ENCODE assay signal across 3 cellular contexts in genomic region chr14:93233078-93233477, GRCh38. TPM values are rescaled to one million over a fixed set of nuclear protein-coding genes. Genes with fewer than 3 reads are reported as not detected.
A peak's percentile ranks its signal among the peaks of the same experiment; 100 is the strongest.
DNase-seq lines count a peak whose midpoint lies in the region; ATAC-seq, FAIRE-seq and TF ChIP-seq lines count a peak whose summit lies in the region.
"Not testable (repeated sequence)": the region's sequence is repeated elsewhere in the genome, so short reads cannot be mapped to it uniquely, and the experiment has no call there.

No MANE protein-coding gene starts in this region.

- H3K27ac ChIP-seq in HEK293 (ENCODE audit: extremely low read depth, low read depth, low read length); K562 (ENCODE audit: extremely low read depth, low read depth, low read length): not testable (repeated sequence)

- 17% methylated on average over 5 of the region's 5 CpGs for WGBS in K562 (ENCODE audit: insufficient coverage, low coverage, missing lambda C conversion rate)

- CTCF ChIA-PET in HEK293 (lab: Yijun Ruan, JAX), result interaction anchor here (0.6 to 1.3 kb wide), 3 partner anchors 281 to 507 kb away, joined by 3 to 5 read pairs (median 3); no protein-coding TSS in a partner anchor
- CTCF ChIA-PET in K562 (lab: Yijun Ruan, JAX; ENCODE audit: low intra/inter-chr PET ratio), result interaction anchor here (0.7 to 1.6 kb wide), 4 partner anchors 74 to 386 kb away, joined by 3 to 7 read pairs (median 4); no protein-coding TSS in a partner anchor

- TF ChIP-seq POLR2A in K562 (conservative IDR thresholded peaks at IDR 0.05), result not testable (repeated sequence)

- DNase-seq in K562 (ENCODE audit: extremely low read depth in 1 of 4, low spot score in 3 of 4); bronchial epithelial cell (ENCODE audit: low read depth): not testable (repeated sequence)

- not testable (repeated sequence) for H3K4me2 ChIP-seq in K562 (ENCODE audit: insufficient read depth, low read length)

- not testable (repeated sequence) for H3K79me2 ChIP-seq in K562 (ENCODE audit: control insufficient read depth, insufficient read depth, low read length)

- POLR2A ChIA-PET in HEK293 (lab: Yijun Ruan, JAX); K562 (lab: Yijun Ruan, JAX): not testable (repeated sequence)

- FAIRE-seq in K562 (lab: Jason Lieb, UNC), result not testable (repeated sequence)
- peak; percentile 13 for FAIRE-seq in bronchial epithelial cell (lab: Jason Lieb, UNC)

- not testable (repeated sequence) for H3K9me3 ChIP-seq in HEK293 (ENCODE audit: control insufficient read depth, insufficient read depth, low read depth, low read length); K562 (replicated peaks; ENCODE audit: control insufficient read depth, insufficient read depth, low read depth, low read length)

- in situ Hi-C loops in K562 (cut with MboI), result not testable (repeated sequence)

- H3K4me1 ChIP-seq in HEK293 (ENCODE audit: control insufficient read depth, insufficient read depth, low read length); K562 (replicated peaks in 1 of 2; ENCODE audit: control insufficient read depth in 2 of 2, insufficient read depth in 2 of 2, low read length in 2 of 2): not testable (repeated sequence)

- H3K9me1 ChIP-seq in K562 (ENCODE audit: control insufficient read depth, insufficient read depth, low read length), result not testable (repeated sequence)

- not testable (repeated sequence) for H2AFZ ChIP-seq in K562 (ENCODE audit: low read depth, low read length)

- not testable (repeated sequence) for TF ChIP-seq EP300 in K562 (IDR thresholded peaks at IDR 0.05; ENCODE audit: low read length)

- H3K36me3 ChIP-seq in HEK293 (ENCODE audit: control insufficient read depth in 2 of 2, insufficient read depth in 1 of 2, low read length in 2 of 2), result peaks cover 6 to 15% of the 10 kb centered on the region in 2 experiments; a peak in 2 of 3 replicates
- not testable (repeated sequence) for H3K36me3 ChIP-seq in K562 (ENCODE audit: control insufficient read depth, insufficient read depth, low read length); bronchial epithelial cell (ENCODE audit: control insufficient read depth, insufficient read depth, low read length)

- not testable (repeated sequence) for TF ChIP-seq CTCF in HEK293 (tag by site-specific recombination; IDR thresholded peaks at IDR 0.05); K562 (IDR thresholded peaks at IDR 0.05 in 2 of 3, conservative IDR thresholded peaks at IDR 0.05 in 1 of 3; ENCODE audit: insufficient read depth in 2 of 3, low read depth in 1 of 3, low read length in 3 of 3); bronchial epithelial cell (IDR thresholded peaks at IDR 0.05; ENCODE audit: insufficient read depth, low read length, severe bottlenecking)

- H4K20me1 ChIP-seq in K562 (replicated peaks; ENCODE audit: control insufficient read depth, insufficient read depth, low read length), result not testable (repeated sequence)

- H3K27me3 ChIP-seq in K562 (ENCODE audit: control insufficient read depth in 2 of 2, insufficient read depth in 2 of 2, low read length in 2 of 2); bronchial epithelial cell (ENCODE audit: control insufficient read depth, insufficient read depth, low read length): not testable (repeated sequence)

- ATAC-seq in K562, result not testable (repeated sequence)

- H3K4me3 ChIP-seq in HEK293 (ENCODE audit: low read depth, low read length); K562; bronchial epithelial cell (ENCODE audit: low read depth, low read length): not testable (repeated sequence)

- not testable (repeated sequence) for TF ChIP-seq RAD21 in K562 (CRISPR knock-in tag; conservative IDR thresholded peaks at IDR 0.05 in 1 of 2, IDR thresholded peaks at IDR 0.05 in 1 of 2)

- BruUV-seq in K562 (replicated peaks; lab: Mats Ljungman, UMichigan), result not testable (repeated sequence)

- intact Hi-C loops in K562 (cut with micrococcal nuclease), result loop anchor here (5.0 to 10.0 kb wide), 2 partner anchors 242 to 384 kb away; no protein-coding TSS in a partner anchor

- not testable (repeated sequence) for H3K9ac ChIP-seq in K562 (ENCODE audit: insufficient read depth in 1 of 2, low read depth in 2 of 2, low read length in 2 of 2)

RNA-seq across cellular contexts. Expression of gene UBR7, which starts 26.0 kb away (rescaled TPM):
- total RNA-seq in K562 (2011; cell fraction: chromatin; rRNA removed; ENCODE audit: low replicate concordance), result 14.0 and 20.3 TPM in 2 replicates
- total RNA-seq in K562 (2011; cell fraction: nucleolus; rRNA removed), result 16.7 and 17.9 TPM in 2 replicates
- total RNA-seq in K562 (2011; cell fraction: nucleoplasm; rRNA removed), result 15.0 and 17.8 TPM in 2 replicates
- total RNA-seq in K562 (2014; rRNA removed) (62.6 and 63.0 TPM in 2 replicates), K562 (2014; rRNA removed; fragmentation: Illumina TruSeq; extraction: Trizol) (33.6 and 35.6 TPM in 2 replicates), K562 (2015; rRNA removed; fragmentation: Illumina TruSeq; extraction: Trizol) (33.1 and 34.4 TPM in 2 replicates), K562 (2021) (31.6 and 34.5 TPM in 2 replicates), bronchial epithelial cell (7.9 and 20.7 TPM in 2 replicates)
- polyA plus RNA-seq in K562 (2011; rRNA removed) (33.1 and 46.7 TPM in 2 replicates), K562 (2014; fragmentation: Illumina TruSeq; extraction: Trizol) (39.0 and 43.8 TPM in 2 replicates), K562 (2014; fragmentation: Nextera tagmentation; extraction: Ambion mirVana) (10 to 100 TPM; 12.5 to 20.0 TPM), K562 (2014; rRNA removed) (31.6 and 33.0 TPM in 2 replicates)
- polyA plus RNA-seq in K562 (2011; cell fraction: cytosol; rRNA removed), result 17.3 and 29.0 TPM in 2 replicates
- polyA plus RNA-seq in K562 (2011; cell fraction: nucleus; rRNA removed), result 21.2 and 22.8 TPM in 2 replicates
- 30.2 and 33.3 TPM in 2 replicates for polyA plus RNA-seq in K562 (2012)
- 39.2 and 54.6 TPM in 2 replicates for polyA minus RNA-seq in K562 (2011; rRNA and poly(A)+ RNA removed)
- polyA minus RNA-seq in K562 (2011; cell fraction: cytosol; rRNA and poly(A)+ RNA removed), result 20.7 and 24.6 TPM in 2 replicates
- polyA minus RNA-seq in K562 (2011; cell fraction: nucleus; rRNA and poly(A)+ RNA removed), result 15.2 and 18.2 TPM in 2 replicates

RNA-seq across cellular contexts. Expression of gene GON7, which starts 26.2 kb away (rescaled TPM):
- total RNA-seq in K562 (2011; cell fraction: chromatin; rRNA removed; ENCODE audit: low replicate concordance), result 3.2 and 7.6 TPM in 2 replicates
- total RNA-seq in K562 (2011; cell fraction: nucleolus; rRNA removed), result 3.8 and 5.3 TPM in 2 replicates
- total RNA-seq in K562 (2011; cell fraction: nucleoplasm; rRNA removed), result 3.8 and 6.9 TPM in 2 replicates
- 26.2 and 32.3 TPM in 2 replicates for total RNA-seq in K562 (2014; rRNA removed)
- 21.1 TPM in 2 replicates for total RNA-seq in K562 (2014; rRNA removed; fragmentation: Illumina TruSeq; extraction: Trizol)
- 28.4 and 28.7 TPM in 2 replicates for total RNA-seq in K562 (2015; rRNA removed; fragmentation: Illumina TruSeq; extraction: Trizol)
- 13.7 and 14.9 TPM in 2 replicates for total RNA-seq in K562 (2021)
- polyA plus RNA-seq in K562 (2011; rRNA removed), result 12.0 and 15.0 TPM in 2 replicates
- 2.3 and 5.3 TPM in 2 replicates for polyA plus RNA-seq in K562 (2011; cell fraction: cytosol; rRNA removed)
- 4.5 and 5.7 TPM in 2 replicates for polyA plus RNA-seq in K562 (2011; cell fraction: nucleus; rRNA removed)
- 20.3 and 23.1 TPM in 2 replicates for polyA plus RNA-seq in K562 (2012)
- polyA plus RNA-seq in K562 (2014; fragmentation: Illumina TruSeq; extraction: Trizol), result 21.1 and 21.5 TPM in 2 replicates
- polyA plus RNA-seq in K562 (2014; fragmentation: Nextera tagmentation; extraction: Ambion mirVana), result 10 to 100 TPM; 23.9 to 26.9 TPM
- 31.4 and 34.0 TPM in 2 replicates for polyA plus RNA-seq in K562 (2014; rRNA removed)
- polyA minus RNA-seq in K562 (2011; rRNA and poly(A)+ RNA removed), result 5.7 and 6.2 TPM in 2 replicates
- polyA minus RNA-seq in K562 (2011; cell fraction: cytosol; rRNA and poly(A)+ RNA removed), result 3.1 and 5.0 TPM in 2 replicates
- 2.6 and 4.8 TPM in 2 replicates for polyA minus RNA-seq in K562 (2011; cell fraction: nucleus; rRNA and poly(A)+ RNA removed)
- 11.6 and 14.5 TPM in 2 replicates for total RNA-seq in bronchial epithelial cell

RNA-seq across cellular contexts. Expression of gene LYSET, which starts 48.0 kb away (rescaled TPM):
- total RNA-seq in K562 (2011; cell fraction: chromatin; rRNA removed; ENCODE audit: low replicate concordance), result 7.4 and 8.7 TPM in 2 replicates
- total RNA-seq in K562 (2011; cell fraction: nucleolus; rRNA removed), result 5.4 and 8.0 TPM in 2 replicates
- total RNA-seq in K562 (2011; cell fraction: nucleoplasm; rRNA removed), result 12.7 and 15.6 TPM in 2 replicates
- total RNA-seq in K562 (2014; rRNA removed) (7.6 and 9.4 TPM in 2 replicates), K562 (2014; rRNA removed; fragmentation: Illumina TruSeq; extraction: Trizol) (14.9 and 16.3 TPM in 2 replicates), K562 (2015; rRNA removed; fragmentation: Illumina TruSeq; extraction: Trizol) (18.3 and 19.2 TPM in 2 replicates), K562 (2021) (15.9 and 20.1 TPM in 2 replicates), bronchial epithelial cell (11.3 and 14.7 TPM in 2 replicates)
- polyA plus RNA-seq in K562 (2011; rRNA removed) (15.6 and 23.6 TPM in 2 replicates), K562 (2014; fragmentation: Illumina TruSeq; extraction: Trizol) (15.6 and 15.8 TPM in 2 replicates), K562 (2014; fragmentation: Nextera tagmentation; extraction: Ambion mirVana) (10 to 100 TPM; 33.6 to 36.6 TPM), K562 (2014; rRNA removed) (7.9 and 11.5 TPM in 2 replicates)
- 9.4 and 11.3 TPM in 2 replicates for polyA plus RNA-seq in K562 (2011; cell fraction: cytosol; rRNA removed)
- 13.6 and 14.2 TPM in 2 replicates for polyA plus RNA-seq in K562 (2011; cell fraction: nucleus; rRNA removed)
- polyA plus RNA-seq in K562 (2012), result 20.0 and 28.3 TPM in 2 replicates
- polyA minus RNA-seq in K562 (2011; rRNA and poly(A)+ RNA removed), result 7.2 and 8.0 TPM in 2 replicates
- 3.5 TPM in 1 of 2 replicates, not detected in the other for polyA minus RNA-seq in K562 (2011; cell fraction: cytosol; rRNA and poly(A)+ RNA removed)
- polyA minus RNA-seq in K562 (2011; cell fraction: nucleus; rRNA and poly(A)+ RNA removed), result 3.0 and 6.1 TPM in 2 replicates

RNA-seq across cellular contexts. Expression of gene MOAP1, which starts 48.4 kb away (rescaled TPM):
- total RNA-seq in K562 (2011; cell fraction: chromatin; rRNA removed; ENCODE audit: low replicate concordance), result 6.4 and 7.2 TPM in 2 replicates
- total RNA-seq in K562 (2011; cell fraction: nucleolus; rRNA removed), result 6.2 and 8.7 TPM in 2 replicates
- 9.8 and 11.3 TPM in 2 replicates for total RNA-seq in K562 (2011; cell fraction: nucleoplasm; rRNA removed)
- total RNA-seq in K562 (2014; rRNA removed), result 5.8 and 7.2 TPM in 2 replicates
- 7.4 and 7.9 TPM in 2 replicates for total RNA-seq in K562 (2014; rRNA removed; fragmentation: Illumina TruSeq; extraction: Trizol)
- total RNA-seq in K562 (2015; rRNA removed; fragmentation: Illumina TruSeq; extraction: Trizol), result 5.2 and 6.0 TPM in 2 replicates
- 6.6 and 6.7 TPM in 2 replicates for total RNA-seq in K562 (2021)
- 10.4 and 14.4 TPM in 2 replicates for polyA plus RNA-seq in K562 (2011; rRNA removed)
- polyA plus RNA-seq in K562 (2011; cell fraction: cytosol; rRNA removed), result 9.7 and 12.3 TPM in 2 replicates
- 4.8 and 6.2 TPM in 2 replicates for polyA plus RNA-seq in K562 (2011; cell fraction: nucleus; rRNA removed)
- 6.7 and 11.8 TPM in 2 replicates for polyA plus RNA-seq in K562 (2012)
- polyA plus RNA-seq in K562 (2014; fragmentation: Illumina TruSeq; extraction: Trizol), result 5.5 and 5.8 TPM in 2 replicates
- 1 to 10 TPM; 1.5 to 2.6 TPM for polyA plus RNA-seq in K562 (2014; fragmentation: Nextera tagmentation; extraction: Ambion mirVana)
- 8.2 and 9.4 TPM in 2 replicates for polyA plus RNA-seq in K562 (2014; rRNA removed)
- polyA minus RNA-seq in K562 (2011; rRNA and poly(A)+ RNA removed), result 5.2 and 6.5 TPM in 2 replicates
- polyA minus RNA-seq in K562 (2011; cell fraction: cytosol; rRNA and poly(A)+ RNA removed), result 2.9 and 3.2 TPM in 2 replicates
- polyA minus RNA-seq in K562 (2011; cell fraction: nucleus; rRNA and poly(A)+ RNA removed), result 3.2 and 4.3 TPM in 2 replicates
- total RNA-seq in bronchial epithelial cell, result 15.8 and 17.2 TPM in 2 replicates
